In the genomic region with DNA sequence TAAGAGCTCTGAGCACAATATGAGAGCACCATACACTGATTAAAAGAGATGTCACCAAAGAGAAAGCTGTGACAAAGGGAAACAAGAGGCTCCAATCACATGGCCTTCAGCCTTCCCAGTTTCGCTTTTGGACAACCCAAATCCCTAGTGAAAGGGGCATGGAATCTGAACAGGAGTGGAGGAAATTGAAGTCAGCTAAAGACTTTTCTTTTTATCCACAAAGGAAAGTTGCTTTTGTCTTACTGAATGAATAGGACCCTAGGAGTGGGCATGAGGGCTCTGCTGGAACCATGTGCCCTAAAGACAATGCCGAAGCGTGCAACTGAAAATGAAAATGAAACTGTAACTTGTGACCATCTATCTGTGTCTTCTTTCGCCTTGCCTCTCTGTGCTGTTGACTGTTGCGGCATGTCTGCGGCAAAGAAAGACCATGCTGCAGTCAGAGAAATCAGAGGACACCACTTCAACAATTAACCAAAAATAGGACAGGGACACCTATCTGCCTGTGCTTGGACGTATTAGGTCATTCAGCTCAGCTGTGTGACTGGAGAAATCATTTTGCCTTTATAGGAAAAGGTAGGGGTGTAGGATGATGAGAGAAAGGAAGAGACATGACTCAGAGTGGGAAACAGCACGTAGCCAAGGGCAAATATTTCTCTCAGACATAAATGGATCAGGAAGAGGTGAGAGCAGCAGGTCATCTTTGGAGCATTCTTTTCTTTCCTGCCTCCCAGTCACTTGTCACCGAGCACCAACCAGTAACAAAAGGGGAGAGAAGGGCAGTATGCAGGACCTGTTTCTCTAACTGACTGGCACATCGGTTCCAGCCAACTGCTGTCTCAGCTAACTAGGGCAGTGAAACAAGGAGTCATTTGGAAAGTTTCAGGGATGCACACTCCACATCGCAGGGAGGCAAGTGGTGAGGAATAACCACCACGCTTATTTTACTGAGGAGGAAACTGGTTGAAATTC, we compare ENCODE assay signal across 8 cellular contexts. TPM values are rescaled to one million over a fixed set of nuclear protein-coding genes. Genes with fewer than 3 reads are reported as not detected.
A peak's percentile ranks its signal among the peaks of the same experiment; 100 is the strongest.
DNase-seq lines count a peak whose midpoint lies in the region; ATAC-seq and TF ChIP-seq lines count a peak whose summit lies in the region.

No MANE protein-coding gene starts in this region.

- peaks cover 35% of the 10 kb centered on the region for H3K27me3 Mint-ChIP-seq in nephron progenitor cell (ENCODE audit: low read depth, poor library complexity)

- H3K4me2 ChIP-seq in SU-DHL-6 (ENCODE audit: low read depth, low read length, poor library complexity, severe bottlenecking), result peak overlapping the region; percentile 52
- peak overlapping the region; percentile 85 for H3K4me2 ChIP-seq in fibroblast of lung (ENCODE audit: extremely low read depth, insufficient read depth, low read length)

- no peak overlapping the region for H3K27ac ChIP-seq in SU-DHL-6 (ENCODE audit: low read depth, low read length)
- H3K27ac ChIP-seq in fibroblast of lung (ENCODE audit: insufficient read depth, low read length), result peak overlapping the region; percentile 80
- H3K27ac ChIP-seq in rectal smooth muscle tissue (ENCODE audit: low read depth, low read length), result peak overlapping the region; percentile 28

- peak overlapping the region; percentile 23 for H3K4me3 ChIP-seq in SU-DHL-6 (ENCODE audit: insufficient read depth, low read length, poor library complexity, severe bottlenecking)
- H3K4me3 ChIP-seq in fibroblast of lung (replicated peaks in 1 of 4; ENCODE audit: control extremely low read depth in 1 of 4, insufficient read depth in 1 of 4, low read depth in 3 of 4, low read length in 4 of 4), result peak overlapping the region; percentile 23 to 45 (median 28)
- peak overlapping the region; percentile 55 for H3K4me3 ChIP-seq in rectal smooth muscle tissue (ENCODE audit: low read length)

- peak; percentile 99 for ATAC-seq in HG03520 (IDR thresholded peaks at IDR 0.05; ENCODE audit: unreplicated experiment)

- TF ChIP-seq CTCF in GM20000 (IDR thresholded peaks at IDR 0.05; ENCODE audit: extremely low read depth, missing control alignments), result no peak
- no peak for TF ChIP-seq CTCF in SU-DHL-6 (IDR thresholded peaks at IDR 0.05; ENCODE audit: insufficient read depth, low read length, poor library complexity, severe bottlenecking)
- no peak for TF ChIP-seq CTCF in fibroblast of lung (conservative IDR thresholded peaks at IDR 0.05 in 1 of 2, IDR thresholded peaks at IDR 0.05 in 1 of 2; ENCODE audit: low read depth in 1 of 2, low read length in 2 of 2)
- no peak for TF ChIP-seq CTCF in nephron progenitor cell (IDR thresholded peaks at IDR 0.05)

- DNase-seq in ELR (ENCODE audit: low read depth) (peak; percentile 88), GM20000 (ENCODE audit: low spot score) (peak; percentile 71), fibroblast of lung (ENCODE audit: low read depth in 2 of 2) (peak; percentile 39 to 74), nephron progenitor cell (no peak), NCI-H446 (lab: John Stamatoyannopoulos, UW) (no peak)

- H3K9me3 ChIP-seq in SU-DHL-6 (ENCODE audit: insufficient read depth, low read length), result no peaks in the 10 kb centered on the region
- no peaks in the 10 kb centered on the region for H3K9me3 ChIP-seq in fibroblast of lung (ENCODE audit: control insufficient read depth, insufficient read depth, low read depth, low read length)

- H3K9me2 ChIP-seq in SU-DHL-6 (replicated peaks; ENCODE audit: insufficient read depth, low read length), result no peaks in the 10 kb centered on the region

- no peaks in the 10 kb centered on the region for H4K20me1 ChIP-seq in SU-DHL-6 (ENCODE audit: low read depth, low read length)
- no peaks in the 10 kb centered on the region for H4K20me1 ChIP-seq in fibroblast of lung (ENCODE audit: control insufficient read depth, extremely low read depth, insufficient read depth, low read length)

- no peak overlapping the region for H3K4me3 Mint-ChIP-seq in nephron progenitor cell

- H3K79me2 ChIP-seq in SU-DHL-6 (ENCODE audit: insufficient read depth, low read length) (no peaks in the 10 kb centered on the region), fibroblast of lung (ENCODE audit: control insufficient read depth, insufficient read depth, low read length) (no peaks in the 10 kb centered on the region)

- H3K9ac ChIP-seq in SU-DHL-6 (ENCODE audit: low read length), result no peak overlapping the region
- H3K9ac ChIP-seq in fibroblast of lung (ENCODE audit: insufficient read depth, low read length), result peak overlapping the region; percentile 8
- H3K9ac ChIP-seq in rectal smooth muscle tissue (ENCODE audit: low read length), result no peak overlapping the region

- H3K36me3 Mint-ChIP-seq in nephron progenitor cell (ENCODE audit: low read depth), result no peaks in the 10 kb centered on the region

- no peaks in the 10 kb centered on the region for H3K27me3 ChIP-seq in SU-DHL-6 (ENCODE audit: low read length)
- H3K27me3 ChIP-seq in fibroblast of lung (ENCODE audit: control insufficient read depth, insufficient read depth, low read length), result no peaks in the 10 kb centered on the region
- H3K27me3 ChIP-seq in rectal smooth muscle tissue (ENCODE audit: control insufficient read depth, insufficient read depth, low read length), result no peaks in the 10 kb centered on the region

- H2AFZ ChIP-seq in SU-DHL-6 (ENCODE audit: low read depth, low read length, severe bottlenecking) (peak overlapping the region; percentile 32), fibroblast of lung (ENCODE audit: low read length) (peak overlapping the region; percentile 34)

- H3F3A ChIP-seq in SU-DHL-6 (ENCODE audit: insufficient read depth), result no peaks in the 10 kb centered on the region

- no peaks in the 10 kb centered on the region for H3K9me3 Mint-ChIP-seq in nephron progenitor cell

- H3K36me3 ChIP-seq in SU-DHL-6 (ENCODE audit: low read length) (no peaks in the 10 kb centered on the region), fibroblast of lung (ENCODE audit: control insufficient read depth, insufficient read depth, low read length) (no peaks in the 10 kb centered on the region), rectal smooth muscle tissue (ENCODE audit: control insufficient read depth, insufficient read depth, low read length) (no peaks in the 10 kb centered on the region)

- H3K4me1 ChIP-seq in fibroblast of lung (ENCODE audit: control insufficient read depth, extremely low read depth, insufficient read depth, low read length) (peaks cover 4% of the 10 kb centered on the region), rectal smooth muscle tissue (ENCODE audit: control insufficient read depth, insufficient read depth, low read length) (peaks cover 5% of the 10 kb centered on the region)

- no peak overlapping the region for H3K27ac Mint-ChIP-seq in nephron progenitor cell

- no peaks in the 10 kb centered on the region for H3K4me1 Mint-ChIP-seq in nephron progenitor cell

RNA-seq across cellular contexts. Expression of a gene that starts 12.3 kb away (rescaled TPM):
- 60.1 and 119 TPM in 2 replicates for total RNA-seq in fibroblast of lung
- polyA plus RNA-seq in fibroblast of lung, result 217 and 288 TPM in 2 replicates
- 118 and 133 TPM in 2 replicates for polyA plus RNA-seq in fibroblast of lung (2012)
- 162 and 212 TPM in 2 replicates for polyA minus RNA-seq in fibroblast of lung (ENCODE audit: low replicate concordance)

RNA-seq across cellular contexts. Expression of a gene that starts 13.0 kb away (rescaled TPM):
- total RNA-seq in fibroblast of lung, result 174 and 461 TPM in 2 replicates
- 1,245 and 1,327 TPM in 2 replicates for polyA plus RNA-seq in fibroblast of lung
- polyA plus RNA-seq in fibroblast of lung (2012), result 881 and 940 TPM in 2 replicates
- polyA minus RNA-seq in fibroblast of lung (ENCODE audit: low replicate concordance), result 3,025 and 3,345 TPM in 2 replicates

Comparison
In these comparisons a context has a peak if more than half of its experiments do, and no peak if none do; other contexts are left out.
1. DNase-seq: peak in ELR (single experiment), GM20000 (single experiment) and fibroblast of lung (2 of 2); none in nephron progenitor cell (single experiment) and NCI-H446 (0 of 2).
2. Peak in every context shown above with its lines, with median percentiles within 50 percentile points of each other: H3K4me3 ChIP-seq.